In genomic region chr9:131125038-131125287, GRCh38 we compare ENCODE assay signal across 1 cellular context.
TF ChIP-seq lines count a peak whose summit lies in the region.

No MANE protein-coding gene starts in this region.

TF ChIP-seq in HepG2, 621 proteins besides CTCF, POLR2A, EP300 and RAD21 (continued from another document):
- TF ChIP-seq TCF12 (IDR thresholded peaks at IDR 0.05) (no peak), TCF12 (CRISPR knock-in tag; IDR thresholded peaks at IDR 0.05) (no peak), FOXJ3 (CRISPR knock-in tag; IDR thresholded peaks at IDR 0.05; ENCODE audit: borderline replicate concordance) (no peak), REPIN1 (CRISPR knock-in tag; IDR thresholded peaks at IDR 0.05; ENCODE audit: borderline replicate concordance, low read depth) (no peak), NFRKB (IDR thresholded peaks at IDR 0.05) (no peak), DNMT3B (CRISPR knock-in tag; conservative IDR thresholded peaks at IDR 0.05) (no peak), STAT6 (CRISPR knock-in tag; IDR thresholded peaks at IDR 0.05; ENCODE audit: borderline replicate concordance) (no peak), SATB2 (CRISPR knock-in tag; IDR thresholded peaks at IDR 0.05) (no peak), TMF1 (CRISPR knock-in tag; IDR thresholded peaks at IDR 0.05; ENCODE audit: low read depth) (no peak), ZSCAN22 (CRISPR knock-in tag; IDR thresholded peaks at IDR 0.05) (0 out of 2 replicates have a peak, but pooled peaks have one; percentile 27), DBP (CRISPR knock-in tag; IDR thresholded peaks at IDR 0.05; ENCODE audit: not compliant biosample characterization) (no peak), FOXK1 (CRISPR knock-in tag; IDR thresholded peaks at IDR 0.05; ENCODE audit: borderline replicate concordance, low read depth) (no peak), SIN3B (IDR thresholded peaks at IDR 0.05; ENCODE audit: low read length) (no peak), ZBED4 (CRISPR knock-in tag; IDR thresholded peaks at IDR 0.05; ENCODE audit: borderline replicate concordance) (no peak), ZNF317 (CRISPR knock-in tag; IDR thresholded peaks at IDR 0.05) (no peak), AKNA (CRISPR knock-in tag; IDR thresholded peaks at IDR 0.05; ENCODE audit: borderline replicate concordance) (no peak), NCOA1 (CRISPR knock-in tag; IDR thresholded peaks at IDR 0.05) (no peak), ARNT (IDR thresholded peaks at IDR 0.05) (no peak), HOXA9 (CRISPR knock-in tag; IDR thresholded peaks at IDR 0.05; ENCODE audit: borderline replicate concordance) (no peak), BRD4 (CRISPR knock-in tag; IDR thresholded peaks at IDR 0.05) (no peak), ZNF446 (CRISPR knock-in tag; IDR thresholded peaks at IDR 0.05) (no peak), ZNF713 (CRISPR knock-in tag; IDR thresholded peaks at IDR 0.05) (no peak), MTERF4 (CRISPR knock-in tag; IDR thresholded peaks at IDR 0.05) (no peak), ZBTB38 (CRISPR knock-in tag; IDR thresholded peaks at IDR 0.05) (no peak; the same call in 1 of the 2 replicates), ZSCAN25 (CRISPR knock-in tag; IDR thresholded peaks at IDR 0.05) (no peak), ZNF724P (CRISPR knock-in tag; IDR thresholded peaks at IDR 0.05; ENCODE audit: borderline replicate concordance) (no peak), CHD2 (IDR thresholded peaks at IDR 0.05; ENCODE audit: low read depth, low read length) (no peak), TRIM24 (CRISPR knock-in tag; IDR thresholded peaks at IDR 0.05) (no peak), CEBPB (IDR thresholded peaks at IDR 0.05; ENCODE audit: borderline replicate concordance, low read depth, low read length) (no peak), YEATS4 (CRISPR knock-in tag; IDR thresholded peaks at IDR 0.05; ENCODE audit: borderline replicate concordance) (0 out of 2 replicates have a peak, but pooled peaks have one; percentile 19), ZNF281 (CRISPR knock-in tag; IDR thresholded peaks at IDR 0.05; ENCODE audit: borderline replicate concordance) (no peak), GTF2F1 (IDR thresholded peaks at IDR 0.05; ENCODE audit: low read length) (no peak), HNRNPK (IDR thresholded peaks at IDR 0.05; ENCODE audit: low read depth, low read length, poor library complexity, severe bottlenecking) (no peak), ISX (CRISPR knock-in tag; conservative IDR thresholded peaks at IDR 0.05) (0 out of 2 replicates have a peak, but pooled peaks have one; percentile 68), BORCS8-MEF2B (CRISPR knock-in tag; IDR thresholded peaks at IDR 0.05) (no peak), PRDM10 (CRISPR knock-in tag; IDR thresholded peaks at IDR 0.05; ENCODE audit: low read depth) (no peak), SRY (CRISPR knock-in tag; IDR thresholded peaks at IDR 0.05) (no peak)
